Comparison of ENCODE assay signal across 13 cellular contexts in genomic region chr7:73703649-73703984, GRCh38. TPM values are rescaled to one million over a fixed set of nuclear protein-coding genes. Genes with fewer than 3 reads are reported as not detected.
A peak's percentile ranks its signal among the peaks of the same experiment; 100 is the strongest.
DNase-seq lines count a peak whose midpoint lies in the region; ATAC-seq and TF ChIP-seq lines count a peak whose summit lies in the region.
"Had no signal": no experiment of that assay in that cellular context is flagged by ENCODE, and none has a peak within 500 bp of the region (broad histone marks: within the 10 kb centered on the region; RNA-seq: fewer than 3 reads in every experiment).

No MANE protein-coding gene starts in this region.

- H3K79me2 ChIP-seq in neural progenitor cell (ENCODE audit: low read depth): no peaks in the 10 kb centered on the region

- no peaks in the 10 kb centered on the region for H3K9me3 ChIP-seq in A673 (ENCODE audit: low read depth, low read length, poor library complexity, severe bottlenecking)
- H3K9me3 ChIP-seq in IMR-90 (ENCODE audit: control insufficient read depth, insufficient read depth, low read length): no peaks in the 10 kb centered on the region
- no peaks in the 10 kb centered on the region for H3K9me3 ChIP-seq in ectodermal cell (ENCODE audit: control insufficient read depth, low read length)
- no peaks in the 10 kb centered on the region for H3K9me3 ChIP-seq in neural progenitor cell (ENCODE audit: low read depth)
- H3K9me3 ChIP-seq: prostate gland, thoracic aorta had no signal

- H3K36me3 Mint-ChIP-seq in neural progenitor cell (peaks cover 10% of the 10 kb centered on the region), progenitor cell of endocrine pancreas (ENCODE audit: insufficient read depth) (peaks cover 14% of the 10 kb centered on the region)
- H3K36me3 Mint-ChIP-seq: activated naive CD4-positive, alpha-beta T cell treated with anti-CD3 and anti-CD28 coated beads, Interleukin-2, amount 50 U/mL, for 72 hours had no signal

- peaks cover 16% of the 10 kb centered on the region for H3F3A ChIP-seq in neural progenitor cell (ENCODE audit: low read depth)

- POLR2A ChIA-PET in A673 (lab: Charles Lee; ENCODE audit: low non-redundant PET): interaction anchor here (0.6 kb wide), 1 partner anchor 490 kb away, joined by 4 read pairs; no protein-coding TSS in a partner anchor
- POLR2A ChIA-PET in IMR-90 (lab: Charles Lee; ENCODE audit: unreplicated experiment): no interaction called here

- no peak overlapping the region for H3K18ac ChIP-seq in IMR-90 (ENCODE audit: low read depth, low read length)

- H4K5ac ChIP-seq in IMR-90 (ENCODE audit: low read depth, low read length): no peak overlapping the region

- peaks cover 5 to 35% of the 10 kb centered on the region in 2 experiments; a peak in 3 of 4 replicates for H3K79me1 ChIP-seq in IMR-90 (ENCODE audit: low read depth in 1 of 2, low read length in 2 of 2)

- no peak overlapping the region for H3K23ac ChIP-seq in IMR-90 (ENCODE audit: low read depth, low read length)

- WGBS in IMR-90 (ENCODE audit: extremely low coverage in 2 of 2, insufficient read length in 1 of 2), 2 experiments: 31% methylated on average over 3 of the region's 13 CpGs; no CpG with 5 or more reads in 1 of the 2 experiments
- 8 to 11% methylated on average over 9 to 13 of the region's 13 CpGs for WGBS in ectodermal cell, 2 experiments

- H3K14ac ChIP-seq in IMR-90 (replicated peaks; ENCODE audit: low read depth, low read length): no peak overlapping the region

- 0 out of 2 replicates have a peak, but pooled peaks cover 9% of the 10 kb centered on the region for H3K9me1 ChIP-seq in IMR-90 (ENCODE audit: insufficient read depth, low read length)

- H2BK20ac ChIP-seq in IMR-90 (ENCODE audit: low read depth, low read length): no peak overlapping the region

- no TSS peak for BruUV-seq in A673 (replicated peaks; lab: Mats Ljungman, UMichigan)
- BruUV-seq in IMR-90 (replicated peaks; lab: Mats Ljungman, UMichigan): no TSS peak

- no peaks in the 10 kb centered on the region for H3K27me3 ChIP-seq in A673 (replicated peaks; ENCODE audit: insufficient read depth, low read depth, low read length, poor library complexity)
- no peaks in the 10 kb centered on the region for H3K27me3 ChIP-seq in IMR-90 (ENCODE audit: control insufficient read depth, insufficient read depth, low read length)
- H3K27me3 ChIP-seq in ectodermal cell (ENCODE audit: control insufficient read depth, insufficient read depth, low read length, poor library complexity, severe bottlenecking): no peaks in the 10 kb centered on the region
- no peaks in the 10 kb centered on the region for H3K27me3 ChIP-seq in neural progenitor cell

- no peak overlapping the region for H4K8ac ChIP-seq in IMR-90 (ENCODE audit: low read depth in 2 of 2, low read length in 2 of 2)

- H3K4me1 Mint-ChIP-seq in neural progenitor cell (peaks cover 19% of the 10 kb centered on the region), progenitor cell of endocrine pancreas (ENCODE audit: low read depth) (no peaks in the 10 kb centered on the region)

- no peak for TF ChIP-seq CTCF in A673 (conservative IDR thresholded peaks at IDR 0.05; ENCODE audit: low read depth, low read length)
- TF ChIP-seq CTCF in IMR-90 (conservative IDR thresholded peaks at IDR 0.05; ENCODE audit: low read depth, low read length): no peak
- no peak for TF ChIP-seq CTCF in neural progenitor cell (IDR thresholded peaks at IDR 0.05)
- no peak for TF ChIP-seq CTCF in progenitor cell of endocrine pancreas (IDR thresholded peaks at IDR 0.05; ENCODE audit: unreplicated experiment)

- H3K4me3 ChIP-seq in A673 (ENCODE audit: low read depth, low read length, poor library complexity, severe bottlenecking): peak overlapping the region; percentile 10
- no peak overlapping the region for H3K4me3 ChIP-seq in IMR-90 (ENCODE audit: insufficient read depth, low read depth, low read length)
- peak overlapping the region; percentile 10 for H3K4me3 ChIP-seq in ectodermal cell (ENCODE audit: insufficient read depth, low read depth, low read length)
- no peak overlapping the region for H3K4me3 ChIP-seq in neural progenitor cell
- H3K4me3 ChIP-seq: thoracic aorta had no signal

- H3K9me3 Mint-ChIP-seq in neural progenitor cell (no peaks in the 10 kb centered on the region), progenitor cell of endocrine pancreas (ENCODE audit: low read depth) (no peaks in the 10 kb centered on the region)
- H3K9me3 Mint-ChIP-seq: activated naive CD4-positive, alpha-beta T cell treated with anti-CD3 and anti-CD28 coated beads, Interleukin-2, amount 50 U/mL, for 72 hours; T-helper 1 cell treated with Interleukin-12 subunit alpha and Interleukin-12 subunit beta and Interleukin-4 antibody, amounts not matched to agents 30 μg/mL and 1 μg/mL, for 36 hours had no signal

- H3K4ac ChIP-seq in IMR-90 (ENCODE audit: low read depth, low read length): no peak overlapping the region

- H3K4me2 ChIP-seq in IMR-90 (ENCODE audit: low read depth, low read length): no peak overlapping the region
- peak overlapping the region; percentile 63 for H3K4me2 ChIP-seq in neural progenitor cell

- DNase-seq in A673 (ENCODE audit: low spot score): no peak
- DNase-seq in IMR-90: no peak
- no peak for DNase-seq in neural progenitor cell (ENCODE audit: low spot score)
- DNase-seq in progenitor cell of endocrine pancreas (ENCODE audit: low spot score, unreplicated experiment): no peak
- DNase-seq in glomerular visceral epithelial cell (ENCODE audit: extremely low spot score): no peak
- no peak for DNase-seq in posterior cingulate gyrus
- no peak for DNase-seq in KG1 (lab: John Stamatoyannopoulos, UW)

- no peak overlapping the region for H2BK120ac ChIP-seq in IMR-90 (ENCODE audit: low read depth, low read length)

- no peak overlapping the region for H2AFZ ChIP-seq in IMR-90 (replicated peaks; ENCODE audit: low read length, poor library complexity)
- H2AFZ ChIP-seq in neural progenitor cell (replicated peaks): no peak overlapping the region

- peaks cover 7% of the 10 kb centered on the region for H3K27me3 Mint-ChIP-seq in neural progenitor cell (ENCODE audit: insufficient read depth, low read depth)
- no peaks in the 10 kb centered on the region for H3K27me3 Mint-ChIP-seq in progenitor cell of endocrine pancreas

- H2BK5ac ChIP-seq in IMR-90 (ENCODE audit: low read depth, low read length, poor library complexity, severe bottlenecking): no peak overlapping the region

- H3K4me3 Mint-ChIP-seq in neural progenitor cell: peak overlapping the region; percentile 57
- no peak overlapping the region for H3K4me3 Mint-ChIP-seq in progenitor cell of endocrine pancreas (ENCODE audit: low read depth)
- H3K4me3 Mint-ChIP-seq: T-helper 1 cell treated with Interleukin-12 subunit alpha and Interleukin-12 subunit beta and Interleukin-4 antibody, amounts not matched to agents 30 μg/mL and 1 μg/mL, for 36 hours had no signal

- no peak overlapping the region for H2AK5ac ChIP-seq in IMR-90 (ENCODE audit: low read depth, low read length)

- in situ Hi-C loops in IMR-90 (cut with MboI; ENCODE audit: low sequenced_read_pairs): no loop called here

- dilution Hi-C loops in IMR-90 (cut with HindIII; ENCODE audit: low sequenced_read_pairs, unreplicated experiment): no loop called here

- no peak overlapping the region for H3K56ac ChIP-seq in IMR-90 (ENCODE audit: extremely low read depth, insufficient read depth, low read length)

- H4K91ac ChIP-seq in IMR-90 (ENCODE audit: insufficient read depth, low read depth, low read length): no peak overlapping the region

- no peak for TF ChIP-seq RAD21 in IMR-90 (IDR thresholded peaks at IDR 0.05; ENCODE audit: low read length)

- intact Hi-C loops in A673 (cut with micrococcal nuclease; ENCODE audit: unreplicated experiment) (no loop called here), IMR-90 (cut with micrococcal nuclease) (no loop called here), posterior cingulate gyrus (cut with DNase I) (no loop called here)

- peaks cover 53% of the 10 kb centered on the region for H3K4me1 ChIP-seq in A673 (ENCODE audit: insufficient read depth, low read length, poor library complexity, severe bottlenecking)
- peaks cover 8% of the 10 kb centered on the region for H3K4me1 ChIP-seq in IMR-90 (ENCODE audit: control insufficient read depth, insufficient read depth, low read length)
- H3K4me1 ChIP-seq in ectodermal cell (ENCODE audit: control insufficient read depth, insufficient read depth, low read length): peaks cover 6% of the 10 kb centered on the region
- peaks cover 9% of the 10 kb centered on the region for H3K4me1 ChIP-seq in neural progenitor cell

- H3K27ac Mint-ChIP-seq in neural progenitor cell (no peak overlapping the region), progenitor cell of endocrine pancreas (no peak overlapping the region)
- H3K27ac Mint-ChIP-seq: activated naive CD4-positive, alpha-beta T cell treated with anti-CD3 and anti-CD28 coated beads, Interleukin-2, amount 50 U/mL, for 72 hours; T-helper 1 cell treated with Interleukin-12 subunit alpha and Interleukin-12 subunit beta and Interleukin-4 antibody, amounts not matched to agents 30 μg/mL and 1 μg/mL, for 36 hours had no signal

- H3K27ac ChIP-seq in A673 (ENCODE audit: low read depth, low read length, poor library complexity, severe bottlenecking) (peak overlapping the region; percentile 71), IMR-90 (ENCODE audit: insufficient read depth, low read length) (no peak overlapping the region), ectodermal cell (ENCODE audit: insufficient read depth, low read depth, low read length, poor library complexity, severe bottlenecking) (no peak overlapping the region), neural progenitor cell (no peak overlapping the region)
- H3K27ac ChIP-seq: HL-60, prostate gland, thoracic aorta had no signal

- CTCF ChIA-PET in A673 (lab: Charles Lee): interaction anchor here (1.0 kb wide), 1 partner anchor 22 kb away, joined by 4 read pairs; no protein-coding TSS in a partner anchor
- CTCF ChIA-PET in IMR-90 (lab: Yijun Ruan, JAX): interaction anchor here (0.6 kb wide), 1 partner anchor 393 kb away, joined by 3 read pairs; no protein-coding TSS in a partner anchor

- no peak for TF ChIP-seq POLR2A in IMR-90 (IDR thresholded peaks at IDR 0.05; ENCODE audit: low read depth, low read length)

- no peak overlapping the region for H2AK9ac ChIP-seq in IMR-90 (replicated peaks; ENCODE audit: low read depth, low read length, poor library complexity)

- H3K9ac ChIP-seq in IMR-90 (ENCODE audit: low read depth, low read length) (no peak overlapping the region), neural progenitor cell (no peak overlapping the region)

- ATAC-seq in IMR-90 (ENCODE audit: low read depth): peak; percentile 4

- H4K20me1 ChIP-seq in IMR-90 (ENCODE audit: insufficient read depth, low read length) (peaks cover 50% of the 10 kb centered on the region), neural progenitor cell (ENCODE audit: low read depth) (peaks cover 24% of the 10 kb centered on the region)

- H2BK15ac ChIP-seq in IMR-90 (ENCODE audit: low read depth, low read length): no peak overlapping the region

- H3K36me3 ChIP-seq in A673 (ENCODE audit: insufficient read depth, low read length, poor library complexity, severe bottlenecking): peaks cover 48% of the 10 kb centered on the region
- peaks cover 52% of the 10 kb centered on the region for H3K36me3 ChIP-seq in IMR-90 (ENCODE audit: control insufficient read depth, insufficient read depth, low read length)
- no peaks in the 10 kb centered on the region for H3K36me3 ChIP-seq in ectodermal cell (ENCODE audit: control insufficient read depth, insufficient read depth, low read length)
- no peaks in the 10 kb centered on the region for H3K36me3 ChIP-seq in neural progenitor cell
- H3K36me3 ChIP-seq: prostate gland had no signal

RNA-seq across cellular contexts. Expression of gene STX1A, which starts 15.9 kb away (rescaled TPM):
- total RNA-seq in A673 (2021): 37.8 and 47.1 TPM in 2 replicates
- 9.3 and 10.0 TPM in 2 replicates for total RNA-seq in IMR-90 (2012; rRNA removed)
- 22.0 and 22.6 TPM in 2 replicates for polyA plus RNA-seq in IMR-90 (2012; rRNA removed)
- 9.5 and 18.4 TPM in 2 replicates for polyA plus RNA-seq in IMR-90 (2012; cell fraction: cytosol; rRNA removed)
- 99.0 and 183 TPM in 2 replicates for polyA plus RNA-seq in IMR-90 (2012; cell fraction: nucleus; rRNA removed; ENCODE audit: low replicate concordance)
- polyA plus RNA-seq in ectodermal cell (2013, experiment 1 of 4): 19.0 TPM
- 12.6 TPM for polyA plus RNA-seq in ectodermal cell (2013, experiment 2 of 4)
- 15.5 TPM for polyA plus RNA-seq in ectodermal cell (2013, experiment 3 of 4)
- 17.8 TPM for polyA plus RNA-seq in ectodermal cell (2013, experiment 4 of 4)
- total RNA-seq in neural progenitor cell (ENCODE audit: low replicate concordance): 21.9 and 29.0 TPM in 2 replicates
- 40.9 and 46.6 TPM in 2 replicates for total RNA-seq in progenitor cell of endocrine pancreas

RNA-seq across cellular contexts. Expression of gene BUD23, which starts 20.2 kb away (rescaled TPM):
- total RNA-seq in A673 (2021) (133 and 138 TPM in 2 replicates), IMR-90 (2012; rRNA removed) (35.7 and 40.8 TPM in 2 replicates), neural progenitor cell (ENCODE audit: low replicate concordance) (22.8 and 41.6 TPM in 2 replicates), progenitor cell of endocrine pancreas (57.9 and 58.8 TPM in 2 replicates)
- 65.2 and 72.2 TPM in 2 replicates for polyA plus RNA-seq in IMR-90 (2012; rRNA removed)
- 58.5 and 82.9 TPM in 2 replicates for polyA plus RNA-seq in IMR-90 (2012; cell fraction: cytosol; rRNA removed)
- 42.2 and 57.7 TPM in 2 replicates for polyA plus RNA-seq in IMR-90 (2012; cell fraction: nucleus; rRNA removed; ENCODE audit: low replicate concordance)
- 50.3 TPM for polyA plus RNA-seq in ectodermal cell (2013, experiment 1 of 4)
- 45.1 TPM for polyA plus RNA-seq in ectodermal cell (2013, experiment 2 of 4)
- 43.5 TPM for polyA plus RNA-seq in ectodermal cell (2013, experiment 3 of 4)
- polyA plus RNA-seq in ectodermal cell (2013, experiment 4 of 4): 52.3 TPM

RNA-seq across cellular contexts. Expression of gene DNAJC30, which starts 20.4 kb away (rescaled TPM):
- 11.1 and 11.8 TPM in 2 replicates for total RNA-seq in A673 (2021)
- total RNA-seq in IMR-90 (2012; rRNA removed): 1.6 and 1.7 TPM in 2 replicates
- 9.0 and 10.6 TPM in 2 replicates for polyA plus RNA-seq in IMR-90 (2012; rRNA removed)
- 14.3 and 19.4 TPM in 2 replicates for polyA plus RNA-seq in IMR-90 (2012; cell fraction: cytosol; rRNA removed)
- 4.8 and 8.4 TPM in 2 replicates for polyA plus RNA-seq in IMR-90 (2012; cell fraction: nucleus; rRNA removed; ENCODE audit: low replicate concordance)
- polyA plus RNA-seq in ectodermal cell (2013, experiment 1 of 4): 7.3 TPM
- 8.4 TPM for polyA plus RNA-seq in ectodermal cell (2013, experiment 2 of 4)
- polyA plus RNA-seq in ectodermal cell (2013, experiment 3 of 4): 5.1 TPM
- 5.4 TPM for polyA plus RNA-seq in ectodermal cell (2013, experiment 4 of 4)
- total RNA-seq in neural progenitor cell (ENCODE audit: low replicate concordance): 0.94 and 2.6 TPM in 2 replicates
- total RNA-seq in progenitor cell of endocrine pancreas: 10.4 and 11.1 TPM in 2 replicates

RNA-seq across cellular contexts. Expression of gene ABHD11, which starts 35.0 kb away (rescaled TPM):
- 20.7 and 22.9 TPM in 2 replicates for total RNA-seq in A673 (2021)
- total RNA-seq in IMR-90 (2012; rRNA removed): 13.4 and 14.2 TPM in 2 replicates
- polyA plus RNA-seq in IMR-90 (2012; rRNA removed): 19.9 and 22.6 TPM in 2 replicates
- 16.7 and 17.6 TPM in 2 replicates for polyA plus RNA-seq in IMR-90 (2012; cell fraction: cytosol; rRNA removed)
- polyA plus RNA-seq in IMR-90 (2012; cell fraction: nucleus; rRNA removed; ENCODE audit: low replicate concordance): 7.5 and 18.0 TPM in 2 replicates
- 12.3 TPM for polyA plus RNA-seq in ectodermal cell (2013, experiment 1 of 4)
- 14.6 TPM for polyA plus RNA-seq in ectodermal cell (2013, experiment 2 of 4)
- polyA plus RNA-seq in ectodermal cell (2013, experiment 3 of 4): 12.3 TPM
- polyA plus RNA-seq in ectodermal cell (2013, experiment 4 of 4): 11.5 TPM
- 9.3 and 15.1 TPM in 2 replicates for total RNA-seq in neural progenitor cell (ENCODE audit: low replicate concordance)
- total RNA-seq in progenitor cell of endocrine pancreas: 62.9 and 69.7 TPM in 2 replicates

RNA-seq across cellular contexts. Expression of gene VPS37D, which starts 36.0 kb away (rescaled TPM):
- total RNA-seq in A673 (2021) (8.7 and 10.1 TPM in 2 replicates), IMR-90 (2012; rRNA removed) (2.3 and 2.8 TPM in 2 replicates), neural progenitor cell (ENCODE audit: low replicate concordance) (7.0 and 24.6 TPM in 2 replicates), progenitor cell of endocrine pancreas (15.0 and 15.6 TPM in 2 replicates)
- 3.1 and 4.8 TPM in 2 replicates for polyA plus RNA-seq in IMR-90 (2012; rRNA removed)
- polyA plus RNA-seq in IMR-90 (2012; cell fraction: cytosol; rRNA removed): 4.4 and 4.9 TPM in 2 replicates
- polyA plus RNA-seq in IMR-90 (2012; cell fraction: nucleus; rRNA removed; ENCODE audit: low replicate concordance): 2.2 and 3.8 TPM in 2 replicates
- 8.1 TPM for polyA plus RNA-seq in ectodermal cell (2013, experiment 1 of 4)
- 8.6 TPM for polyA plus RNA-seq in ectodermal cell (2013, experiment 2 of 4)
- 11.6 TPM for polyA plus RNA-seq in ectodermal cell (2013, experiment 3 of 4)
- polyA plus RNA-seq in ectodermal cell (2013, experiment 4 of 4): 13.6 TPM

Comparison
In these comparisons a context has a peak if more than half of its experiments do, and no peak if none do; other contexts are left out.
1. H3K4me3 ChIP-seq: peak in A673 (single experiment) and ectodermal cell (single experiment); none in IMR-90 (single experiment) and neural progenitor cell (single experiment).